8 cellular contexts compared by ENCODE assay signal in the genomic region with DNA sequence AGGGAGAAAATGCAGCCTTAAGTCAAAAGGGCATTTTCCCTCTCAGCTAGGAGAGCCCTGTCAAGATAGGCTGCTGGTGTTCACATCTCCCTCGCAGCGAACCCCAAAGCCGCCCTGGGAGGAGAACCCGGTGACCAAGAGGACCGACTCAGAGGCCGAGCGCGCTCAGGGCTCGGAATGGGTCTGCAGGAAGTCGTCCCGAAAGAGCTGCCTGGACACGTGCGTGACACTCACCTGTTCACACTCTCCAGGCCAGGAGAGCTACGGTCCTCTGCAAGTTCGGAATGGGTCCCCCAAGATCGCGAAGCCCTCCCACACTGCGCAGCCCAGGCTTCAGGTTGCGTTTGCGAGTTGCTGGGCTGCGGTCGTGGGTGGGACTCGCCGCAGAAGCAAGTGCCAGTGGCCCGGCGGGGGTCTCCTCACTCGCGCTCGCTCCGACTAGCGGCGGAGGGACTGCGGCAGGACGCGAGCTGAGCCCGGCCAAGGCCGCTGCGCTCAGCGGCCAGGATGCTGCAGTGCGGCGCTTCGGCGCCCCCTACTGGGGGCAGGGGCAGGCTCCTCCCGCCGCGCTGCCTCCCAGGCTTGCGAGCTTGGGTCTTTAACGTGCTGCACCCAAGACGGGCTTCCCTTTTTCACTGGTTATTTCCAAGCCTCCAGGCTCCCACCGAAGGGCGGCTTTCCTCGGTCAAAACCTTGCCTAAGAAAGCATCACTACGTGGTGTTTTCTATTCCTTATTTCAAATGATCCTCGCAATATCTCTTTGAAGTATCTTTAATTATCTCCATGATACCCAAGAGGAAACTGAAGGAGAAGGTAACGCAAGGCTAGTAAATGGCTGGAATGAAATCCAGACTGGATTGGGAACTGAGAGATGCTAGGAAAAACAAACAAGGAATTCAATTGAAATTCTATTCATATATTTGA. TPM values are rescaled to one million over a fixed set of nuclear protein-coding genes. Genes with fewer than 3 reads are reported as not detected.
DNase-seq lines count a peak whose midpoint lies in the region; ATAC-seq and TF ChIP-seq lines count a peak whose summit lies in the region.

A gene with protein sequence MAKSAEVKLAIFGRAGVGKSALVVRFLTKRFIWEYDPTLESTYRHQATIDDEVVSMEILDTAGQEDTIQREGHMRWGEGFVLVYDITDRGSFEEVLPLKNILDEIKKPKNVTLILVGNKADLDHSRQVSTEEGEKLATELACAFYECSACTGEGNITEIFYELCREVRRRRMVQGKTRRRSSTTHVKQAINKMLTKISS (minus strand): TSS at position 457 of the 925 bp plus-strand sequence. CDS start 3,928 bp downstream, outside the sequence.

- ATAC-seq in HG03378 (IDR thresholded peaks at IDR 0.05; ENCODE audit: unreplicated experiment) (peak; percentile 77), natural killer cell (peak; percentile 96 to 99 (median 99))
- ATAC-seq in stimulated activated naive B cell treated with anti-CD40 and anti-IgM and Interleukin-4, amounts not matched to agents 10 μg/mL and 1 μg/mL and 100 μg/mL, for 72 hours (replicated peaks) = peak; percentile 99 to 100

- DNase-seq in BE2C (peak; percentile 95), GM19238 (ENCODE audit: insufficient read length, low spot score) (peak; percentile 64), NOMO-1 treated with dmso at 0.1 percent for 144 hours (lab: John Stamatoyannopoulos, UW; ENCODE audit: unreplicated experiment) (peak; percentile 59), fibroblast of peridontal ligament (ENCODE audit: extremely low read depth) (peak; percentile 56), natural killer cell (peak; percentile 67)
- peak; percentile 56 to 60 for DNase-seq in activated T-helper 1 cell treated with anti-CD3 and anti-CD28 coated beads, Interleukin-2, amount 50 U/mL, for 16 hours (ENCODE audit: low read depth in 1 of 2, low spot score in 1 of 2)
- peak; percentile 63 for DNase-seq in stimulated activated naive B cell treated with anti-CD40 and anti-IgM and Interleukin-4, amounts not matched to agents 10 μg/mL and 1 μg/mL and 100 μg/mL, for 72 hours

- H3K36me3 ChIP-seq in BE2C = peaks cover 14% of the 10 kb centered on the region

- H3K4me1 Mint-ChIP-seq in natural killer cell = peaks cover 5 to 16% of the 10 kb centered on the region in 2 donors
- H3K4me1 Mint-ChIP-seq in stimulated activated naive B cell treated with anti-CD40 and anti-IgM and Interleukin-4, amounts not matched to agents 10 μg/mL and 1 μg/mL and 100 μg/mL, for 72 hours = peaks cover 6 to 12% of the 10 kb centered on the region in 2 donors

- H3K27ac Mint-ChIP-seq in natural killer cell = no peak within 1 kb of the TSS
- H3K27ac Mint-ChIP-seq in stimulated activated naive B cell treated with anti-CD40 and anti-IgM and Interleukin-4, amounts not matched to agents 10 μg/mL and 1 μg/mL and 100 μg/mL, for 72 hours = no peak within 1 kb of the TSS

- no peaks in the 10 kb centered on the region for H3K27me3 ChIP-seq in BE2C

- peaks cover 27% of the 10 kb centered on the region for H3K4me1 ChIP-seq in BE2C

- no peaks in the 10 kb centered on the region for H3K9me3 Mint-ChIP-seq in natural killer cell
- H3K9me3 Mint-ChIP-seq in stimulated activated naive B cell treated with anti-CD40 and anti-IgM and Interleukin-4, amounts not matched to agents 10 μg/mL and 1 μg/mL and 100 μg/mL, for 72 hours = no peaks in the 10 kb centered on the region

- peak within 1 kb of the TSS; percentile 45 for H3K4me3 Mint-ChIP-seq in natural killer cell
- H3K4me3 Mint-ChIP-seq in stimulated activated naive B cell treated with anti-CD40 and anti-IgM and Interleukin-4, amounts not matched to agents 10 μg/mL and 1 μg/mL and 100 μg/mL, for 72 hours = peak within 1 kb of the TSS; percentile 64 to 80

- H3K36me3 Mint-ChIP-seq in natural killer cell = no peaks in the 10 kb centered on the region
- no peaks in the 10 kb centered on the region for H3K36me3 Mint-ChIP-seq in stimulated activated naive B cell treated with anti-CD40 and anti-IgM and Interleukin-4, amounts not matched to agents 10 μg/mL and 1 μg/mL and 100 μg/mL, for 72 hours

- H3K4me3 ChIP-seq in BE2C (ENCODE audit: low read depth, low read length) = peak within 1 kb of the TSS; percentile 71

- peaks cover 11 to 37% of the 10 kb centered on the region in 2 donors for H3K27me3 Mint-ChIP-seq in natural killer cell (ENCODE audit: low read depth in 2 of 2)
- peaks cover 44 to 53% of the 10 kb centered on the region in 2 donors for H3K27me3 Mint-ChIP-seq in stimulated activated naive B cell treated with anti-CD40 and anti-IgM and Interleukin-4, amounts not matched to agents 10 μg/mL and 1 μg/mL and 100 μg/mL, for 72 hours

- H3K9me3 ChIP-seq in BE2C = no peaks in the 10 kb centered on the region

- intact Hi-C loops in natural killer cell (cut with micrococcal nuclease) = no loop called here

- TF ChIP-seq CTCF in BE2C (IDR thresholded peaks at IDR 0.05; ENCODE audit: low read depth, low read length) (peak; percentile 97), natural killer cell (IDR thresholded peaks at IDR 0.05) (peak; percentile 83)

RNA-seq across cellular contexts. Expression of the gene that starts here (rescaled TPM):
- 94.2 TPM for polyA plus RNA-seq in BE2C (2012; ENCODE audit: insufficient read depth, insufficient read length, low read depth)
- not detected for total RNA-seq in natural killer cell

Comparison
In these comparisons a context has a peak if more than half of its experiments do, and no peak if none do; other contexts are left out.
1. Peak in every context shown above with its lines: DNase-seq, ATAC-seq and H3K4me3 ChIP-seq.
2. Peak in DNase-seq and ATAC-seq in natural killer cell; RNA of the gene not detected or under 1 TPM.